In genomic region chr3:127674793-127675189, GRCh38 we compare ENCODE assay signal across 13 cellular contexts. TPM values are rescaled to one million over a fixed set of nuclear protein-coding genes. Genes with fewer than 3 reads are reported as not detected.
DNase-seq lines count a peak whose midpoint lies in the region; ATAC-seq and TF ChIP-seq lines count a peak whose summit lies in the region.
"Had no signal": no experiment of that assay in that cellular context is flagged by ENCODE, and none has a peak within 500 bp of the region (broad histone marks: within the 10 kb centered on the region; RNA-seq: fewer than 3 reads in every experiment).

No MANE protein-coding gene starts in this region.

- H3K4me3 Mint-ChIP-seq in activated naive CD4-positive, alpha-beta T cell treated with anti-CD3 and anti-CD28 coated beads, Interleukin-2, amount 50 U/mL, for 24 hours, result peak overlapping the region; percentile 84
- peak overlapping the region; percentile 4 for H3K4me3 Mint-ChIP-seq in mesothelial cell of epicardium
- no peak overlapping the region; the same call in 1 of the 2 replicates for H3K4me3 Mint-ChIP-seq in HFFc6

- H3K4me1 ChIP-seq in suprapubic skin, result peaks cover 49% of the 10 kb centered on the region

- H3K27ac ChIP-seq in suprapubic skin, result no peak overlapping the region
- H3K27ac ChIP-seq: VCaP had no signal

- 88% methylated on average over 8 of the region's 8 CpGs for WGBS in suprapubic skin

- no peak for TF ChIP-seq CTCF in mesothelial cell of epicardium (IDR thresholded peaks at IDR 0.05; ENCODE audit: unreplicated experiment)
- no peak for TF ChIP-seq CTCF in suprapubic skin (IDR thresholded peaks at IDR 0.05)
- no peak for TF ChIP-seq CTCF in foreskin fibroblast (IDR thresholded peaks at IDR 0.05; ENCODE audit: low read depth, low read length)
- TF ChIP-seq CTCF in HFFc6 (IDR thresholded peaks at IDR 0.05), result no peak

- no peaks in the 10 kb centered on the region for H3K9me3 Mint-ChIP-seq in activated naive CD4-positive, alpha-beta T cell treated with anti-CD3 and anti-CD28 coated beads, Interleukin-2, amount 50 U/mL, for 24 hours
- H3K9me3 Mint-ChIP-seq in activated naive CD4-positive, alpha-beta T cell treated with anti-CD3 and anti-CD28 coated beads, Interleukin-2, amount 50 U/mL, for 72 hours, result no peaks in the 10 kb centered on the region
- no peaks in the 10 kb centered on the region for H3K9me3 Mint-ChIP-seq in mesothelial cell of epicardium
- no peaks in the 10 kb centered on the region for H3K9me3 Mint-ChIP-seq in HFFc6

- H3K4me1 Mint-ChIP-seq in activated naive CD4-positive, alpha-beta T cell treated with anti-CD3 and anti-CD28 coated beads, Interleukin-2, amount 50 U/mL, for 24 hours, result peaks cover 34% of the 10 kb centered on the region
- H3K4me1 Mint-ChIP-seq in mesothelial cell of epicardium (peaks cover 9% of the 10 kb centered on the region), HFFc6 (ENCODE audit: low read depth) (peaks cover 17% of the 10 kb centered on the region)

- TF ChIP-seq EP300 in suprapubic skin (IDR thresholded peaks at IDR 0.05), result no peak

- peaks cover 38% of the 10 kb centered on the region for H3K36me3 ChIP-seq in suprapubic skin

- peak overlapping the region; percentile 78 for H3K27ac Mint-ChIP-seq in activated naive CD4-positive, alpha-beta T cell treated with anti-CD3 and anti-CD28 coated beads, Interleukin-2, amount 50 U/mL, for 24 hours
- H3K27ac Mint-ChIP-seq in activated naive CD4-positive, alpha-beta T cell treated with anti-CD3 and anti-CD28 coated beads, Interleukin-2, amount 50 U/mL, for 72 hours, result peak overlapping the region; percentile 81 to 87
- H3K27ac Mint-ChIP-seq in mesothelial cell of epicardium (no peak overlapping the region), HFFc6 (no peak overlapping the region)

- no peaks in the 10 kb centered on the region for H3K27me3 ChIP-seq in suprapubic skin

- no peaks in the 10 kb centered on the region for H3K27me3 Mint-ChIP-seq in activated naive CD4-positive, alpha-beta T cell treated with anti-CD3 and anti-CD28 coated beads, Interleukin-2, amount 50 U/mL, for 24 hours
- no peaks in the 10 kb centered on the region for H3K27me3 Mint-ChIP-seq in mesothelial cell of epicardium (ENCODE audit: low read depth)
- peaks cover 3% of the 10 kb centered on the region for H3K27me3 Mint-ChIP-seq in HFFc6 (ENCODE audit: insufficient read depth)

- DNase-seq in activated naive CD4-positive, alpha-beta T cell (lab: John Stamatoyannopoulos, UW), result no peak
- peak in 1 of 2 donors; percentile 48 for DNase-seq in activated naive CD4-positive, alpha-beta T cell treated with anti-CD3 and anti-CD28 coated beads, Interleukin-2, amount 50 U/mL, for 72 hours (ENCODE audit: low spot score in 2 of 2)
- DNase-seq in mesothelial cell of epicardium (ENCODE audit: low spot score in 2 of 2, unreplicated experiment in 2 of 2) (peak in 1 of 2 experiments; percentile 16), suprapubic skin (ENCODE audit: low spot score in 2 of 2) (peak; percentile 41 to 60), foreskin fibroblast (no peak), HFFc6 (no peak)
- DNase-seq in NK-92 treated with Interleukin-12 subunit alpha and Interleukin-12 subunit beta, amount 100 ng/mL, for 24 hours (lab: John Stamatoyannopoulos, UW), result no peak
- DNase-seq: GDM1, NCI-H1105 treated with DMSO at 0.1 percent for 48 hours, NCI-H69, SHP77 treated with DMSO at 0.1 percent for 48 hours had no signal

- no peak for ATAC-seq in activated naive CD4-positive, alpha-beta T cell treated with anti-CD3 and anti-CD28 coated beads, Interleukin-2, amount 50 U/mL, for 72 hours

- no peak for TF ChIP-seq POLR2A in suprapubic skin (IDR thresholded peaks at IDR 0.05)

- no peaks in the 10 kb centered on the region for H3K36me3 Mint-ChIP-seq in activated naive CD4-positive, alpha-beta T cell treated with anti-CD3 and anti-CD28 coated beads, Interleukin-2, amount 50 U/mL, for 24 hours
- H3K36me3 Mint-ChIP-seq in activated naive CD4-positive, alpha-beta T cell treated with anti-CD3 and anti-CD28 coated beads, Interleukin-2, amount 50 U/mL, for 72 hours, result peaks cover 5 to 6% of the 10 kb centered on the region in 2 donors
- peaks cover 3% of the 10 kb centered on the region for H3K36me3 Mint-ChIP-seq in mesothelial cell of epicardium
- 0 out of 2 replicates have a peak, but pooled peaks cover 3% of the 10 kb centered on the region for H3K36me3 Mint-ChIP-seq in HFFc6 (ENCODE audit: low read depth)

- H3K9me3 ChIP-seq in suprapubic skin, result no peaks in the 10 kb centered on the region

- no peak overlapping the region for H3K4me3 ChIP-seq in suprapubic skin
- no peak overlapping the region for H3K4me3 ChIP-seq in foreskin fibroblast (ENCODE audit: low read depth in 1 of 2, low read length in 2 of 2)

RNA-seq across cellular contexts. Expression of gene ABTB1, which starts 2.0 kb away (rescaled TPM):
- 10 to 100 TPM; 12.2 to 27.6 TPM for total RNA-seq in activated naive CD4-positive, alpha-beta T cell treated with anti-CD3 and anti-CD28 coated beads, Interleukin-2, amount 50 U/mL, for 72 hours
- total RNA-seq in mesothelial cell of epicardium, result 15.9 to 17.1 TPM (median 16.5 TPM) in 3 replicates
- total RNA-seq in suprapubic skin, result 10 to 100 TPM; 19.9 to 66.1 (median 35.8) TPM
- total RNA-seq in HFFc6 (2021; fragmentation: NEBNext Ultra II Directional; extraction: Animal tissue kit (Norgen Biotek cat#: 25700)), result 10 to 100 TPM in 4 of 6 experiments, 1 to 10 TPM in 2; 9.5 to 14.0 (median 11.5) TPM

RNA-seq across cellular contexts. Expression of gene PODXL2, which starts 45.8 kb away (rescaled TPM):
- 1 to 10 TPM in 1 of 2 donors, under 1 TPM in 1; 0.43 to 1.8 TPM for total RNA-seq in activated naive CD4-positive, alpha-beta T cell treated with anti-CD3 and anti-CD28 coated beads, Interleukin-2, amount 50 U/mL, for 72 hours
- total RNA-seq in mesothelial cell of epicardium, result 25.5 to 29.7 TPM (median 27.1 TPM) in 3 replicates
- 10 to 100 TPM in 3 of 4 donors, 1 to 10 TPM in 1; 8.0 to 15.4 (median 11.2) TPM for total RNA-seq in suprapubic skin
- total RNA-seq in HFFc6 (2021; fragmentation: NEBNext Ultra II Directional; extraction: Animal tissue kit (Norgen Biotek cat#: 25700)), result under 1 TPM in 1 of 6 experiments, not detected in 5; 0.09 TPM

Comparison
In these comparisons a context has a peak if more than half of its experiments do, and no peak if none do; other contexts are left out.
1. H3K27ac Mint-ChIP-seq: peak in activated naive CD4-positive, alpha-beta T cell treated with anti-CD3 and anti-CD28 coated beads, Interleukin-2, amount 50 U/mL, for 24 hours (single experiment) and activated naive CD4-positive, alpha-beta T cell treated with anti-CD3 and anti-CD28 coated beads, Interleukin-2, amount 50 U/mL, for 72 hours (2 of 2); none in mesothelial cell of epicardium (single experiment) and HFFc6 (single experiment).
2. DNase-seq: peak in suprapubic skin (2 of 2); none in activated naive CD4-positive, alpha-beta T cell (0 of 4), foreskin fibroblast (0 of 2), HFFc6 (single experiment) and NK-92 treated with Interleukin-12 subunit alpha and Interleukin-12 subunit beta, amount 100 ng/mL, for 24 hours (single experiment).